Comparison of ENCODE assay signal across 9 cellular contexts in the genomic region with DNA sequence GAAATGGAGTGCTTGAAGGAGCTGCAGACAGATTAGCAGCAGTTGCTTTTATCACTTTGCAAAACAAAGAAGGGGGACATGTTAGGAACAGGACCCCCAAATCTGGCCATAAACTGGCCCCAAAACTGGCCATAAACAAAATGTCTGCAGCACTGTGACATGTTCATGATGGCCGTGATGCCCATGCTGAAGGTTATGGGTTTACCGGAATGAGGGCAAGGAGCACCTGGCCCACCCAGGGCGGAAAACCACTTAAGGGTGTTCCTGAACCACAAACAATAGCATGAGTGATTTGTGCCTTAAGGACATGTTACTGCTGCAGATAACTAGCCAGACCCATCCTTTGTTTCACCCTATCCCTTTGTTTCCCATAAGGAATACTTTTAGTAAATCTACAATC.
"Had no signal": no experiment of that assay in that cellular context is flagged by ENCODE, and none has a peak within 500 bp of the region (broad histone marks: within the 10 kb centered on the region; RNA-seq: fewer than 3 reads in every experiment).

No MANE protein-coding gene starts in this region.

- FAIRE-seq: H1, H54, HTR-8/SVneo had no signal

- H2AFZ ChIP-seq: GM23338 had no signal

- H3K27me3 Mint-ChIP-seq: IgD-negative memory B cell had no signal

- H3K4me3 ChIP-seq: GM23338 had no signal

- H3K36me3 Mint-ChIP-seq: IgD-negative memory B cell had no signal

- H3K4me2 ChIP-seq: GM23338 had no signal

- ATAC-seq: GM23338 had no signal

- H3K4me1 Mint-ChIP-seq: GM23338, IgD-negative memory B cell had no signal

- DNase-seq: H9, HCEC 1CT, HFFc6, KG1 had no signal

- H3K27ac Mint-ChIP-seq: GM23338, H9, HFFc6, IgD-negative memory B cell had no signal

- H3K4me3 Mint-ChIP-seq: GM23338, H9, HFFc6, IgD-negative memory B cell had no signal
